23 cellular contexts compared by ENCODE assay signal in the genomic region with DNA sequence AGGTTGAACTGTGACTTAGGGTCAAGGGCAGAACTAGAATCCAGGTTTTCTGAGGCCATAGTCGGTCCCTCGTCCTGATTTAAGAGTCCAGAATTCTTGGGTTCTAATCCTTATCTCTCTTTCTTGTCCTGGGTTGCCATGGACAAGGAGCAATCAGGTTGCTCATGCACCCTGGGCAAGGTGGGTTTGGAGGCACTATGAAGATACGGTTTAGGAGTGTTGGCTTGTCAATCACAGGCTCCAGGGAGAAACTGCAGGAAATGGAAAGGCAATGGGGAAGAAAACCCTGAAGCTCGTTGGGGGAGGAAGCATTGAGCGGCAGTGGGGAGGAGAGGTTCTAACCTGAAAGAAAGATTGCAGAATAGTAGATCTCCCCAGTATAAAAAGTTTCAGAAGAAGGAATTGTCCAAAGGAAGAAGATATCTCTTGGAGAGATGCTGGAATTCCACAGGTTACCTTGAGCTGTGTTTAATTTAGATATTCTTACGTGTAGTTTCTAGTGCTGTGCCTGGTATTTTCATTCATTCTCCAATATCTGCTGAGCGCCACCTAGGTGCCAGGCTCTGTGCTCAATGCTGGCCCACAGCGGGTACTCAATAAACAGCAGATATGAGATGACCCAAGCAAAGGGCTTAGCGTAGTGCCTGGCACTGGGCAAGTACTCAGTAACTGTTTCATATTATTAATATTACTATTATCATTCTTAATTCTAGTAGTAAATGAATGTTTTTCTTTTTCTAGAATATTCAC. TPM values are rescaled to one million over a fixed set of nuclear protein-coding genes. Genes with fewer than 3 reads are reported as not detected.
A peak's percentile ranks its signal among the peaks of the same experiment; 100 is the strongest.
DNase-seq lines count a peak whose midpoint lies in the region; ATAC-seq and TF ChIP-seq lines count a peak whose summit lies in the region.
"Had no signal": no experiment of that assay in that cellular context is flagged by ENCODE, and none has a peak within 500 bp of the region (broad histone marks: within the 10 kb centered on the region; RNA-seq: fewer than 3 reads in every experiment).

No MANE protein-coding gene starts in this region.

- ATAC-seq in RWPE2 (ENCODE audit: low read depth) (no peak), thoracic aorta (ENCODE audit: insufficient number of reproducible peaks, low FRiP score, low read depth) (no peak), GM21717 (IDR thresholded peaks at IDR 0.05; ENCODE audit: unreplicated experiment) (no peak)
- ATAC-seq: body of pancreas; left colon; mucosa of descending colon; stimulated activated memory B cell treated with anti-CD40 and anti-IgM and Interleukin-4, amounts not matched to agents 10 μg/mL and 1 μg/mL and 100 μg/mL, for 72 hours had no signal

- no peak overlapping the region for H3K4me3 Mint-ChIP-seq in activated naive CD4-positive, alpha-beta T cell treated with anti-CD3 and anti-CD28 coated beads for 36 hours
- no peak overlapping the region for H3K4me3 Mint-ChIP-seq in immature natural killer cell
- H3K4me3 Mint-ChIP-seq: activated naive CD8-positive, alpha-beta T cell; stimulated activated memory B cell treated with anti-CD40 and anti-IgM and Interleukin-4, amounts not matched to agents 10 μg/mL and 1 μg/mL and 100 μg/mL, for 72 hours had no signal

- H3K36me3 ChIP-seq in H7 (replicated peaks; ENCODE audit: control insufficient read depth, insufficient read depth, low read length) = no peaks in the 10 kb centered on the region
- H3K36me3 ChIP-seq in RWPE2 (ENCODE audit: low read depth) = no peaks in the 10 kb centered on the region
- no peaks in the 10 kb centered on the region for H3K36me3 ChIP-seq in thoracic aorta
- no peaks in the 10 kb centered on the region for H3K36me3 ChIP-seq in stomach
- H3K36me3 ChIP-seq: SJCRH30, uterus had no signal

- no peaks in the 10 kb centered on the region for H3K36me3 Mint-ChIP-seq in activated naive CD4-positive, alpha-beta T cell treated with anti-CD3 and anti-CD28 coated beads for 36 hours (ENCODE audit: low read depth)
- no peaks in the 10 kb centered on the region for H3K36me3 Mint-ChIP-seq in immature natural killer cell
- H3K36me3 Mint-ChIP-seq: activated naive CD8-positive, alpha-beta T cell; stimulated activated memory B cell treated with anti-CD40 and anti-IgM and Interleukin-4, amounts not matched to agents 10 μg/mL and 1 μg/mL and 100 μg/mL, for 72 hours had no signal

- no peaks in the 10 kb centered on the region for H3K9me3 ChIP-seq in RWPE2 (ENCODE audit: severe bottlenecking)
- no peaks in the 10 kb centered on the region for H3K9me3 ChIP-seq in thoracic aorta
- no peaks in the 10 kb centered on the region for H3K9me3 ChIP-seq in stomach
- H3K9me3 ChIP-seq: body of pancreas, mucosa of descending colon, SJCRH30, uterus had no signal

- peaks cover 45% of the 10 kb centered on the region for H3K27me3 Mint-ChIP-seq in activated naive CD4-positive, alpha-beta T cell treated with anti-CD3 and anti-CD28 coated beads for 36 hours (ENCODE audit: low read depth)
- H3K27me3 Mint-ChIP-seq in immature natural killer cell (ENCODE audit: low read depth in 3 of 3) = peaks cover 21 to 28% (median 23%) of the 10 kb centered on the region in 3 donors

- TF ChIP-seq EP300 in stomach (IDR thresholded peaks at IDR 0.05) = no peak

- H3K4me1 Mint-ChIP-seq in activated naive CD4-positive, alpha-beta T cell treated with anti-CD3 and anti-CD28 coated beads for 36 hours (ENCODE audit: low read depth) = peaks cover 3% of the 10 kb centered on the region
- peaks cover 2 to 5% of the 10 kb centered on the region in 2 donors for H3K4me1 Mint-ChIP-seq in immature natural killer cell

- no peak for TF ChIP-seq POLR2A in stomach (IDR thresholded peaks at IDR 0.05)

- intact Hi-C loops in activated naive CD4-positive, alpha-beta T cell treated with anti-CD3 and anti-CD28 coated beads for 36 hours (cut with micrococcal nuclease) = loop anchor here (1.0 kb wide), 1 partner anchor 181 kb away; no protein-coding TSS in a partner anchor
- intact Hi-C loops in stomach (cut with DNase I; ENCODE audit: low total_unique reads) = no loop called here

- H3K4me1 ChIP-seq in RWPE2 (ENCODE audit: insufficient read depth, poor library complexity, severe bottlenecking) (peaks cover 4% of the 10 kb centered on the region), thoracic aorta (ENCODE audit: control insufficient read depth in 1 of 2, low read depth in 2 of 2) (peaks cover 0 to 12% of the 10 kb centered on the region in 2 donors), stomach (peaks cover 0 to 14% (median 8%) of the 10 kb centered on the region in 4 donors)
- H3K4me1 ChIP-seq: SJCRH30 had no signal

- H3K4me3 ChIP-seq in H7 (ENCODE audit: insufficient read depth, low read depth, low read length) (no peak overlapping the region), RWPE2 (ENCODE audit: severe bottlenecking) (no peak overlapping the region), thoracic aorta (peak overlapping the region; percentile 72), stomach (no peak overlapping the region)
- H3K4me3 ChIP-seq: body of pancreas, mucosa of descending colon, SJCRH30, uterus had no signal

- H3K9me3 Mint-ChIP-seq in activated naive CD4-positive, alpha-beta T cell treated with anti-CD3 and anti-CD28 coated beads for 36 hours = no peaks in the 10 kb centered on the region
- no peaks in the 10 kb centered on the region for H3K9me3 Mint-ChIP-seq in immature natural killer cell
- H3K9me3 Mint-ChIP-seq: stimulated activated memory B cell treated with anti-CD40 and anti-IgM and Interleukin-4, amounts not matched to agents 10 μg/mL and 1 μg/mL and 100 μg/mL, for 72 hours had no signal

- CTCF ChIA-PET in activated naive CD4-positive, alpha-beta T cell treated with anti-CD3 and anti-CD28 coated beads for 36 hours (lab: Charles Lee) = interaction anchor here (0.8 to 1.5 kb wide), 3 partner anchors 8 to 97 kb away, joined by 3 read pairs; no protein-coding TSS in a partner anchor

- H3K27me3 ChIP-seq in H7 (ENCODE audit: control insufficient read depth, insufficient read depth, low read length) (peaks cover 49% of the 10 kb centered on the region), RWPE2 (ENCODE audit: insufficient read depth, poor library complexity, severe bottlenecking) (peaks cover 40% of the 10 kb centered on the region), thoracic aorta (replicated peaks; ENCODE audit: insufficient read depth) (no peaks in the 10 kb centered on the region), stomach (peaks cover 25 to 97% (median 48%) of the 10 kb centered on the region in 3 donors)
- H3K27me3 ChIP-seq: body of pancreas, SJCRH30, uterus had no signal

- WGBS in stomach, 5 donors = 49 to 57% (median 51%) methylated on average over 9 of the region's 9 CpGs

- no peak overlapping the region for H3K27ac ChIP-seq in RWPE2 (ENCODE audit: poor library complexity, severe bottlenecking)
- H3K27ac ChIP-seq in thoracic aorta = no peak overlapping the region
- no peak overlapping the region for H3K27ac ChIP-seq in stomach
- H3K27ac ChIP-seq: body of pancreas, SJCRH30, uterus had no signal

- TF ChIP-seq CTCF in RWPE2 (IDR thresholded peaks at IDR 0.05; ENCODE audit: poor library complexity, severe bottlenecking) = peak; percentile 36
- TF ChIP-seq CTCF in thoracic aorta (IDR thresholded peaks at IDR 0.05) = no peak
- TF ChIP-seq CTCF in stomach (IDR thresholded peaks at IDR 0.05) = no peak

- no peak overlapping the region for H3K27ac Mint-ChIP-seq in activated naive CD4-positive, alpha-beta T cell treated with anti-CD3 and anti-CD28 coated beads for 36 hours
- H3K27ac Mint-ChIP-seq in immature natural killer cell = peak overlapping the region in 2 of 6 donors; percentile 5 to 12
- H3K27ac Mint-ChIP-seq: activated naive CD8-positive, alpha-beta T cell; stimulated activated memory B cell treated with anti-CD40 and anti-IgM and Interleukin-4, amounts not matched to agents 10 μg/mL and 1 μg/mL and 100 μg/mL, for 72 hours had no signal

- peak; percentile 50 for DNase-seq in activated naive CD4-positive, alpha-beta T cell treated with anti-CD3 and anti-CD28 coated beads for 36 hours
- no peak for DNase-seq in activated naive CD4-positive, alpha-beta T cell treated with anti-CD3 and anti-CD28 coated beads, Interleukin-2, amount 50 U/mL, for 16 hours
- DNase-seq in H7 (peak; percentile 47), RWPE2 (ENCODE audit: low spot score) (no peak), thoracic aorta (ENCODE audit: low spot score) (no peak), stomach (no peak), immature natural killer cell (no peak)
- DNase-seq: activated CD4-positive, CD25-positive, alpha-beta regulatory T cell treated with anti-CD3 and anti-CD28 coated beads, Interleukin-2, amount 50 U/mL, for 72 hours; AML-193; foreskin fibroblast; HCEC 1CT; left colon; NCI-H187 treated with DMSO at 0.1 percent for 48 hours; NCI-H510A; SJCRH30; stimulated activated CD4-positive, alpha-beta T cell treated with anti-CD3 and anti-CD28 coated beads, Interleukin-12 subunit alpha, Interleukin-12 subunit beta, amount 100 ng/mL, for 4 hours; uterus had no signal

RNA-seq across cellular contexts. Expression of gene ACAN, which starts 2.0 kb away (rescaled TPM):
- not detected for total RNA-seq in activated naive CD4-positive, alpha-beta T cell treated with anti-CD3 and anti-CD28 coated beads for 36 hours
- total RNA-seq in H7 (2014; rRNA removed; shearing (Covaris generic)) = 0.33 and 0.59 TPM in 2 replicates
- total RNA-seq in thoracic aorta = 100 to 1,000 TPM in 1 of 2 donors, 10 to 100 TPM in 1; 23.2 to 147 TPM
- 1 to 10 TPM in 1 of 5 donors, under 1 TPM in 2, not detected in 2; under 0.01 to 2.0 (median 0.72) TPM for total RNA-seq in stomach
- polyA plus RNA-seq in stomach = under 1 TPM in 1 of 3 donors, not detected in 2; 0.08 TPM
- polyA plus RNA-seq in immature natural killer cell = not detected
- total RNA-seq: SJCRH30; T-helper 2 cell treated with Interferon-gamma antibody and Interleukin-4, amounts not matched to agents 100 ng/mL and 5 ng/mL, for 36 hours had no signal

Comparison
In these comparisons a context has a peak if more than half of its experiments do, and no peak if none do; other contexts are left out.
1. DNase-seq: peak in activated naive CD4-positive, alpha-beta T cell treated with anti-CD3 and anti-CD28 coated beads for 36 hours (single experiment) and H7 (single experiment); none in activated naive CD4-positive, alpha-beta T cell treated with anti-CD3 and anti-CD28 coated beads, Interleukin-2, amount 50 U/mL, for 16 hours (single experiment), RWPE2 (single experiment), thoracic aorta (single experiment), stomach (single experiment) and immature natural killer cell (0 of 3).
2. RNA of gene ACAN, which starts 2.0 kb away (total RNA-seq): 23.2 to 147 TPM in thoracic aorta; 0.33 to 0.59 TPM in H7, not detected in activated naive CD4-positive, alpha-beta T cell treated with anti-CD3 and anti-CD28 coated beads for 36 hours and under 0.01 to 2.0 TPM in stomach; every median in the first group is over 4 times any median in the second.